In the genomic region with DNA sequence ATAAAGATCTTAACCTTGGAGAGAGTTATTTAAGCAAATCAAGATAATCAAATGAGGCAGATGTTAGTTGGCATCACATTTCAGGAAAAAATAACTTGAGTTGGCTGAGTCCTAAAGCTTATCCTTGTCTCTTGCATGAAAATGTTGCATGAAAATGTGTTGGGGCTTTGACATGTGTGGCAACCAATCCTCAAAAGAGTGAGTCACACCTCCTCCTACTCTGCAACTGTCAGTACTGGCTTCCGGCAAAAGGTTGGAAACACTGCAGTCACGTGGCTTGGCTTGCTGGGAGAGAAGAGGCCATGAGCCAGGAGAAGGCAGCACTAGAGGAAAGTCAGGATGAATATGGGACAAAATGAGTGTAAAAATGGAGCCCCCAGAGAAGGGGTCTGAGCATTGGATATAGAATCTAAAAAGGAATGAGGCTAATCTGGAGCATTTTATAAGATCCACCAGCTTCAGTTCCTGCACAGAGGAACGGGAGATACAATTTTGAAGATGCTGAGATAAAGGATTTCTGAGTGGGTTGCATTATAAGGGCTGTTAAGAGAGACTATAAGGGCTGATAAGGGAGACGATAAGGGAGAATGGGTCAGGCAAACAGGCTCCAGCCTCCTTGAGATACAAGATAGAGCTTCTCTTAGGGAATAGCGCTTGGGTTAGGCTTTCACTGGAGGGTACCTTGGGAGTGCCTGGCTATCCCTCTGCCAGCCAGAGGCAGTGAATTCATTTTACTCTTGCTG, we compare ENCODE assay signal across 11 cellular contexts. TPM values are rescaled to one million over a fixed set of nuclear protein-coding genes. Genes with fewer than 3 reads are reported as not detected.
A peak's percentile ranks its signal among the peaks of the same experiment; 100 is the strongest.
DNase-seq lines count a peak whose midpoint lies in the region; ATAC-seq and TF ChIP-seq lines count a peak whose summit lies in the region.
"Had no signal": no experiment of that assay in that cellular context is flagged by ENCODE, and none has a peak within 500 bp of the region (broad histone marks: within the 10 kb centered on the region; RNA-seq: fewer than 3 reads in every experiment).

No MANE protein-coding gene starts in this region.

- peak; percentile 15 to 19; a peak in 1 of 4 replicates for TF ChIP-seq EP300 in SK-N-SH (IDR thresholded peaks at IDR 0.05; ENCODE audit: borderline replicate concordance in 1 of 2, low read depth in 1 of 2, low read length in 1 of 2)

- CTCF ChIA-PET in SK-N-SH (lab: Yijun Ruan, JAX), result no interaction called here

- no peak overlapping the region for H3K18ac ChIP-seq in H9 (ENCODE audit: insufficient read length, low read depth, low read length)

- H3K14ac ChIP-seq in H9 (ENCODE audit: insufficient read depth, low read length), result no peak overlapping the region

- H3K36me3 ChIP-seq in SK-N-SH (replicated peaks in 1 of 2; ENCODE audit: control insufficient read depth in 1 of 2, insufficient read depth in 2 of 2, low read length in 1 of 2), result no peaks in the 10 kb centered on the region

- POLR2A ChIA-PET in SK-N-SH (lab: Yijun Ruan, JAX), result interaction anchor here (0.7 kb wide), 1 partner anchor 881 kb away, joined by 4 read pairs; no protein-coding TSS in a partner anchor

- no peaks in the 10 kb centered on the region; the same call in 1 of the 2 replicates for H3K27me3 Mint-ChIP-seq in H9 (ENCODE audit: low read depth)
- no peaks in the 10 kb centered on the region for H3K27me3 Mint-ChIP-seq in osteocyte (ENCODE audit: unreplicated experiment)

- H3K27ac ChIP-seq in H9 (ENCODE audit: insufficient read length, low read depth, low read length), result no peak overlapping the region
- H3K27ac ChIP-seq in SK-N-SH (ENCODE audit: low read depth in 2 of 2, low read length in 1 of 2), result peak overlapping the region in 1 of 2 experiments; percentile 23; a peak in 1 of 4 replicates

- H4K20me1 ChIP-seq in H9 (ENCODE audit: control insufficient read depth, insufficient read depth, insufficient read length), result no peaks in the 10 kb centered on the region
- H4K20me1 ChIP-seq in SK-N-SH (ENCODE audit: insufficient read depth), result no peaks in the 10 kb centered on the region

- H2BK5ac ChIP-seq in H9 (ENCODE audit: insufficient read length, low read length), result no peak overlapping the region

- H3F3A ChIP-seq in SK-N-SH (replicated peaks; ENCODE audit: insufficient read depth), result no peaks in the 10 kb centered on the region

- no peaks in the 10 kb centered on the region for H3K9me3 ChIP-seq in H9 (ENCODE audit: control insufficient read depth, low read depth, low read length)
- H3K9me3 ChIP-seq in SK-N-SH, result no peaks in the 10 kb centered on the region

- H4K8ac ChIP-seq in H9 (replicated peaks; ENCODE audit: insufficient read length, low read depth, low read length), result no peak overlapping the region

- no peaks in the 10 kb centered on the region for H3K79me2 ChIP-seq in H9 (ENCODE audit: insufficient read depth, low read length)
- no peaks in the 10 kb centered on the region for H3K79me2 ChIP-seq in SK-N-SH (ENCODE audit: insufficient read depth)

- H3K4me3 ChIP-seq in SK-N-SH (ENCODE audit: low read depth in 2 of 2, low read length in 1 of 2), result no peak overlapping the region
- no peak overlapping the region for H3K4me3 ChIP-seq in retinal pigment epithelial cell (ENCODE audit: low read length)

- TF ChIP-seq CTCF in H9 (conservative IDR thresholded peaks at IDR 0.05) (no peak), SK-N-SH (IDR thresholded peaks at IDR 0.05) (no peak), retinal pigment epithelial cell (conservative IDR thresholded peaks at IDR 0.05; ENCODE audit: low read depth, low read length) (no peak), GM10266 (IDR thresholded peaks at IDR 0.05; ENCODE audit: control insufficient read depth, insufficient read depth, low read depth, missing control alignments) (no peak), osteocyte (IDR thresholded peaks at IDR 0.05) (no peak)

- no peak for TF ChIP-seq RAD21 in SK-N-SH (IDR thresholded peaks at IDR 0.05; ENCODE audit: low read length)

- no peaks in the 10 kb centered on the region for H3K36me3 Mint-ChIP-seq in H9 (ENCODE audit: insufficient read depth in 1 of 3, low read depth in 3 of 3)
- no peaks in the 10 kb centered on the region for H3K36me3 Mint-ChIP-seq in osteocyte (ENCODE audit: unreplicated experiment)

- H2BK20ac ChIP-seq in H9 (ENCODE audit: low read depth, low read length, poor library complexity, severe bottlenecking), result no peak overlapping the region

- H3K4me3 Mint-ChIP-seq in H9 (no peak overlapping the region), osteocyte (ENCODE audit: unreplicated experiment) (no peak overlapping the region)
- H3K4me3 Mint-ChIP-seq: activated B cell treated with CpG ODN at 0.5 μM for 24 hours had no signal

- no peaks in the 10 kb centered on the region for H3K79me1 ChIP-seq in H9 (ENCODE audit: insufficient read depth, low read depth, low read length, poor library complexity, severe bottlenecking)

- H4K91ac ChIP-seq in H9 (ENCODE audit: insufficient read length, low read depth, low read length), result no peak overlapping the region

- H2BK15ac ChIP-seq in H9 (ENCODE audit: low read depth, low read length), result no peak overlapping the region

- H2AK5ac ChIP-seq in H9 (ENCODE audit: insufficient read length, low read length), result no peak overlapping the region

- no peak overlapping the region for H2BK120ac ChIP-seq in H9 (ENCODE audit: low read depth, low read length, poor library complexity, severe bottlenecking)

- H3K9me2 ChIP-seq in SK-N-SH, result no peaks in the 10 kb centered on the region

- H3K9me3 Mint-ChIP-seq in H9 (no peaks in the 10 kb centered on the region), osteocyte (ENCODE audit: unreplicated experiment) (no peaks in the 10 kb centered on the region)
- H3K9me3 Mint-ChIP-seq: activated B cell treated with CpG ODN at 0.5 μM for 24 hours had no signal

- WGBS in H9 (ENCODE audit: extremely low coverage, insufficient read length, low lambda C conversion rate), result no CpG with 5 or more reads among the region's 5 CpGs
- 53% methylated on average over 5 of the region's 5 CpGs for WGBS in SK-N-SH (ENCODE audit: low lambda C conversion rate)

- H2BK12ac ChIP-seq in H9 (ENCODE audit: insufficient read length, low read depth, low read length), result no peak overlapping the region

- H3K27ac Mint-ChIP-seq in H9 (peak overlapping the region in 2 of 3 experiments; percentile 27 to 46; a peak in 1 of 7 replicates), osteocyte (ENCODE audit: unreplicated experiment) (no peak overlapping the region)
- H3K27ac Mint-ChIP-seq: activated B cell treated with CpG ODN at 0.5 μM for 24 hours had no signal

- no peaks in the 10 kb centered on the region for H3K23me2 ChIP-seq in H9 (ENCODE audit: insufficient read length, low read depth, low read length, poor library complexity, severe bottlenecking)

- DNase-seq in H9 (no peak), SK-N-SH (no peak), left cardiac atrium (peak; percentile 68), retinal pigment epithelial cell (ENCODE audit: low read depth) (peak; percentile 57), GM10266 (ENCODE audit: extremely low spot score) (no peak), osteocyte (ENCODE audit: extremely low spot score, unreplicated experiment) (no peak), DMS153 (lab: John Stamatoyannopoulos, UW) (no peak)
- DNase-seq: activated B cell treated with CpG ODN at 0.5 μM for 24 hours; effector memory CD4-positive, alpha-beta T cell; Kasumi-1 had no signal

- H2AFZ ChIP-seq in H9 (ENCODE audit: low read length) (no peak overlapping the region), SK-N-SH (ENCODE audit: low read depth) (peak overlapping the region; percentile 48; the same call in 1 of the 2 replicates)

- H3K9ac ChIP-seq in H9 (ENCODE audit: extremely low read depth, insufficient read length, low read length) (no peak overlapping the region), SK-N-SH (no peak overlapping the region)

- H3K23ac ChIP-seq in H9 (ENCODE audit: insufficient read length, low read depth, low read length), result no peak overlapping the region

- H3K56ac ChIP-seq in H9 (ENCODE audit: insufficient read length, low read depth, low read length), result no peak overlapping the region

- H3K27me3 ChIP-seq in H9 (ENCODE audit: insufficient read depth, low read length), result no peaks in the 10 kb centered on the region
- no peaks in the 10 kb centered on the region for H3K27me3 ChIP-seq in SK-N-SH (ENCODE audit: insufficient read depth)

- H3K4ac ChIP-seq in H9 (ENCODE audit: low read depth, low read length), result no peak overlapping the region

- H3K4me2 ChIP-seq in H9 (ENCODE audit: insufficient read depth, insufficient read length, low read length) (no peak overlapping the region), SK-N-SH (peak overlapping the region; percentile 15; the same call in 1 of the 2 replicates)

- H3K4me1 ChIP-seq in H9 (ENCODE audit: insufficient read depth, low read length), result peaks cover 3% of the 10 kb centered on the region; the same call in 1 of the 2 replicates
- H3K4me1 ChIP-seq in SK-N-SH (ENCODE audit: control insufficient read depth in 1 of 2, insufficient read depth in 2 of 2, low read depth in 1 of 2, low read length in 1 of 2), result peaks cover 0 to 6% of the 10 kb centered on the region in 2 experiments; a peak in 1 of 4 replicates

- H3K4me1 Mint-ChIP-seq in H9, result peaks cover 12 to 14% of the 10 kb centered on the region in 2 experiments
- no peaks in the 10 kb centered on the region for H3K4me1 Mint-ChIP-seq in osteocyte (ENCODE audit: unreplicated experiment)
- H3K4me1 Mint-ChIP-seq: activated B cell treated with CpG ODN at 0.5 μM for 24 hours had no signal

- H3T11ph ChIP-seq in H9 (ENCODE audit: low read length), result no peak overlapping the region

- intact Hi-C loops in left cardiac atrium (cut with DNase I), result loop anchor here in 1 of 2 donors (10.0 kb wide), 1 partner anchor 1567 kb away; no protein-coding TSS in a partner anchor

- no peak overlapping the region for H4K5ac ChIP-seq in H9 (ENCODE audit: insufficient read length, low read depth, low read length)

- ATAC-seq in left cardiac atrium, result peak; percentile 87 to 96
- ATAC-seq in HG03175 (IDR thresholded peaks at IDR 0.05; ENCODE audit: unreplicated experiment), result no peak

TF ChIP-seq in SK-N-SH, 30 proteins besides CTCF, POLR2A, EP300 and RAD21 (continues in another document):
- TF ChIP-seq PBX3 (IDR thresholded peaks at IDR 0.05), result peak; percentile 65
- no peak for TF ChIP-seq TEAD4 (IDR thresholded peaks at IDR 0.05; ENCODE audit: borderline replicate concordance, insufficient read depth)
- TF ChIP-seq GATA2 (CRISPR knock-in tag; IDR thresholded peaks at IDR 0.05), result no peak

RNA-seq across cellular contexts. Expression of gene SPATA31D1, which starts 43.1 kb away (rescaled TPM):
- total RNA-seq in H9 (2021) (not detected in 2 replicates), left cardiac atrium (not detected), osteocyte (not detected in 2 replicates)
- not detected in 2 replicates for polyA plus RNA-seq in SK-N-SH (2012; rRNA removed)
- polyA plus RNA-seq in SK-N-SH (2012; cell fraction: cytosol; rRNA removed), result not detected in 2 replicates
- not detected in 2 replicates for polyA plus RNA-seq in SK-N-SH (2012; cell fraction: nucleus; rRNA removed)
- total RNA-seq: activated B cell treated with CpG ODN at 0.5 μM for 24 hours had no signal

Comparison
In these comparisons a context has a peak if more than half of its experiments do, and no peak if none do; other contexts are left out.
1. DNase-seq: peak in left cardiac atrium (single experiment) and retinal pigment epithelial cell (single experiment); none in H9 (single experiment), SK-N-SH (single experiment), GM10266 (single experiment), osteocyte (single experiment) and DMS153 (single experiment).